1 cellular context compared by ENCODE assay signal in the genomic region with DNA sequence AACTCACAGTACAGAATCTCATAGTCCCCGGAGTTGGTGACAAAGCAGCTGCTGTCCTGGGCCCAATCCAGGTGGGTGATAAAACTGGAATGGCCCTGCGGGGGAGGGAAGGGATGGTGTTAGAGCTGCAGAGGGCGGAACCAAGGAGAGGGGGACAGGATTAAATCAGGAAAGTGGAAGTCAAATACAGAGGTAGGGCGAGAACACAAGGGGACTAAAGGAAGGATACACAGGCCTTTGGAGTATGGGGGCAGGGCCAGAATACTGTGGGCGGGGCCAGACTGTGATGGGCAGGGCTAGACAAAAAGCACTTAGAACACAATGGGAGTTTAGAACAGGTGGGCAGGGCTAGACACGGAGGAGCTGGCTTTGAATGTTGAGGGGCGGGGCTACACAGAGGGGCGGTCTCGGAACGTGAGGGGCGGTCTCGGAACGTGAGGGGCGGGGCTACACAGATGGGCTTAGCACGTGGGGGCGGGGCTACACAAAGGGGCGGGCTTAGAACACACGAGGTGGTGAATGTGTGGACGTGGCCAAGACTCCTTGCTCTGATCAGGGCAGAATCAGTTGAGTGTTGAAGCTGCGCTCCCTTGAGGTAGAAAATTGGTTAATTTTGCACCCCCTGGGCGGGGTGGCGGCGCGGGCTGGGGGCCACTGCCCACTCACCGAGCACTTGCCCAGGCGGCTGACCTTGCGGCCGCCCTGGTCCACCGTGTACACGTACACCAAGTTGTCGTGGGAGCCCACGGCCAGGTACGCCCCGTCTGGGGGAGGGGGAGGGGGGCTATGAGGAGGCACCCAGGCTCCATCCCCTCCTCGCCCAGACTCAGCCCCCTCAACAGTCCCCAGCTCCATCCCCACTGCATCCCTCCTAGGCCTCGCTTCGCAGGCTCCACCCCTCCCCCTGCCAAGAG.
TF ChIP-seq lines count a peak whose summit lies in the region.

No MANE protein-coding gene starts in this region.

TF ChIP-seq in K562, 482 proteins besides CTCF, POLR2A, EP300 and RAD21 (continued from another document and continues in another):
- TF ChIP-seq, protein P1, sequence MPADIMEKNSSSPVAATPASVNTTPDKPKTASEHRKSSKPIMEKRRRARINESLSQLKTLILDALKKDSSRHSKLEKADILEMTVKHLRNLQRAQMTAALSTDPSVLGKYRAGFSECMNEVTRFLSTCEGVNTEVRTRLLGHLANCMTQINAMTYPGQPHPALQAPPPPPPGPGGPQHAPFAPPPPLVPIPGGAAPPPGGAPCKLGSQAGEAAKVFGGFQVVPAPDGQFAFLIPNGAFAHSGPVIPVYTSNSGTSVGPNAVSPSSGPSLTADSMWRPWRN (IDR thresholded peaks at IDR 0.05; ENCODE audit: low read depth) = no peak
- TF ChIP-seq SP1 (CRISPR knock-in tag; IDR thresholded peaks at IDR 0.05) = peak; percentile 86; the same call in 1 of the 2 replicates
- peak; percentile 84 for TF ChIP-seq MAX (CRISPR knock-in tag; IDR thresholded peaks at IDR 0.05)
- TF ChIP-seq, protein P2, sequence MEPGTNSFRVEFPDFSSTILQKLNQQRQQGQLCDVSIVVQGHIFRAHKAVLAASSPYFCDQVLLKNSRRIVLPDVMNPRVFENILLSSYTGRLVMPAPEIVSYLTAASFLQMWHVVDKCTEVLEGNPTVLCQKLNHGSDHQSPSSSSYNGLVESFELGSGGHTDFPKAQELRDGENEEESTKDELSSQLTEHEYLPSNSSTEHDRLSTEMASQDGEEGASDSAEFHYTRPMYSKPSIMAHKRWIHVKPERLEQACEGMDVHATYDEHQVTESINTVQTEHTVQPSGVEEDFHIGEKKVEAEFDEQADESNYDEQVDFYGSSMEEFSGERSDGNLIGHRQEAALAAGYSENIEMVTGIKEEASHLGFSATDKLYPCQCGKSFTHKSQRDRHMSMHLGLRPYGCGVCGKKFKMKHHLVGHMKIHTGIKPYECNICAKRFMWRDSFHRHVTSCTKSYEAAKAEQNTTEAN (CRISPR knock-in tag; IDR thresholded peaks at IDR 0.05) = no peak
- TF ChIP-seq CXXC5 (CRISPR knock-in tag; IDR thresholded peaks at IDR 0.05) = peak; percentile 34
- TF ChIP-seq ARNT (IDR thresholded peaks at IDR 0.05) = 0 out of 4 replicates have a peak, but pooled peaks of 1 of the 2 experiments have one; percentile 19
- no peak for TF ChIP-seq ZBTB1 (CRISPR knock-in tag; IDR thresholded peaks at IDR 0.05; ENCODE audit: borderline replicate concordance, low read depth)
- TF ChIP-seq, protein P3, sequence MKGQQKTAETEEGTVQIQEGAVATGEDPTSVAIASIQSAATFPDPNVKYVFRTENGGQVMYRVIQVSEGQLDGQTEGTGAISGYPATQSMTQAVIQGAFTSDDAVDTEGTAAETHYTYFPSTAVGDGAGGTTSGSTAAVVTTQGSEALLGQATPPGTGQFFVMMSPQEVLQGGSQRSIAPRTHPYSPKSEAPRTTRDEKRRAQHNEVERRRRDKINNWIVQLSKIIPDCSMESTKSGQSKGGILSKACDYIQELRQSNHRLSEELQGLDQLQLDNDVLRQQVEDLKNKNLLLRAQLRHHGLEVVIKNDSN (CRISPR knock-in tag; IDR thresholded peaks at IDR 0.05) = peak; percentile 77
- TF ChIP-seq, protein P4, sequence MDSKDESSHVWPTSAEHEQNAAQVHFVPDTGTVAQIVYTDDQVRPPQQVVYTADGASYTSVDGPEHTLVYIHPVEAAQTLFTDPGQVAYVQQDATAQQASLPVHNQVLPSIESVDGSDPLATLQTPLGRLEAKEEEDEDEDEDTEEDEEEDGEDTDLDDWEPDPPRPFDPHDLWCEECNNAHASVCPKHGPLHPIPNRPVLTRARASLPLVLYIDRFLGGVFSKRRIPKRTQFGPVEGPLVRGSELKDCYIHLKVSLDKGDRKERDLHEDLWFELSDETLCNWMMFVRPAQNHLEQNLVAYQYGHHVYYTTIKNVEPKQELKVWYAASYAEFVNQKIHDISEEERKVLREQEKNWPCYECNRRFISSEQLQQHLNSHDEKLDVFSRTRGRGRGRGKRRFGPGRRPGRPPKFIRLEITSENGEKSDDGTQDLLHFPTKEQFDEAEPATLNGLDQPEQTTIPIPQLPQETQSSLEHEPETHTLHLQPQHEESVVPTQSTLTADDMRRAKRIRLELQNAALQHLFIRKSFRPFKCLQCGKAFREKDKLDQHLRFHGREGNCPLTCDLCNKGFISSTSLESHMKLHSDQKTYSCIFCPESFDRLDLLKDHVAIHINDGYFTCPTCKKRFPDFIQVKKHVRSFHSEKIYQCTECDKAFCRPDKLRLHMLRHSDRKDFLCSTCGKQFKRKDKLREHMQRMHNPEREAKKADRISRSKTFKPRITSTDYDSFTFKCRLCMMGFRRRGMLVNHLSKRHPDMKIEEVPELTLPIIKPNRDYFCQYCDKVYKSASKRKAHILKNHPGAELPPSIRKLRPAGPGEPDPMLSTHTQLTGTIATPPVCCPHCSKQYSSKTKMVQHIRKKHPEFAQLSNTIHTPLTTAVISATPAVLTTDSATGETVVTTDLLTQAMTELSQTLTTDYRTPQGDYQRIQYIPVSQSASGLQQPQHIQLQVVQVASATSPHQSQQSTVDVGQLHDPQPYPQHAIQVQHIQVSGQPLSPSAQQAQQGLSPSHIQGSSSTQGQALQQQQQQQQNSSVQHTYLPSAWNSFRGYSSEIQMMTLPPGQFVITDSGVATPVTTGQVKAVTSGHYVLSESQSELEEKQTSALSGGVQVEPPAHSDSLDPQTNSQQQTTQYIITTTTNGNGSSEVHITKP (IDR thresholded peaks at IDR 0.05; ENCODE audit: partially characterized antibody) = peak; percentile 87
- TF ChIP-seq POLR2AphosphoS2 (IDR thresholded peaks at IDR 0.05; ENCODE audit: low read length) = peak; percentile 41; the same call in 1 of the 2 replicates
- TF ChIP-seq, protein P5, sequence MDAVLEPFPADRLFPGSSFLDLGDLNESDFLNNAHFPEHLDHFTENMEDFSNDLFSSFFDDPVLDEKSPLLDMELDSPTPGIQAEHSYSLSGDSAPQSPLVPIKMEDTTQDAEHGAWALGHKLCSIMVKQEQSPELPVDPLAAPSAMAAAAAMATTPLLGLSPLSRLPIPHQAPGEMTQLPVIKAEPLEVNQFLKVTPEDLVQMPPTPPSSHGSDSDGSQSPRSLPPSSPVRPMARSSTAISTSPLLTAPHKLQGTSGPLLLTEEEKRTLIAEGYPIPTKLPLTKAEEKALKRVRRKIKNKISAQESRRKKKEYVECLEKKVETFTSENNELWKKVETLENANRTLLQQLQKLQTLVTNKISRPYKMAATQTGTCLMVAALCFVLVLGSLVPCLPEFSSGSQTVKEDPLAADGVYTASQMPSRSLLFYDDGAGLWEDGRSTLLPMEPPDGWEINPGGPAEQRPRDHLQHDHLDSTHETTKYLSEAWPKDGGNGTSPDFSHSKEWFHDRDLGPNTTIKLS (IDR thresholded peaks at IDR 0.05; ENCODE audit: borderline replicate concordance, low read depth) = peak; percentile 93
- TF ChIP-seq PTBP1 (IDR thresholded peaks at IDR 0.05; ENCODE audit: low read depth, low read length) = no peak
- no peak for TF ChIP-seq NCOA6 (IDR thresholded peaks at IDR 0.05)
- no peak for TF ChIP-seq ZBTB2 (IDR thresholded peaks at IDR 0.05)
- TF ChIP-seq BRD4 (IDR thresholded peaks at IDR 0.05) = peak; percentile 37; the same call in 1 of the 2 replicates
- no peak for TF ChIP-seq TAF9B (IDR thresholded peaks at IDR 0.05; ENCODE audit: partially characterized antibody)
- no peak for TF ChIP-seq ESRRA (IDR thresholded peaks at IDR 0.05; ENCODE audit: borderline replicate concordance, low read depth)
- no peak for TF ChIP-seq ZNF121 (CRISPR knock-in tag; conservative IDR thresholded peaks at IDR 0.05)
- TF ChIP-seq CREB1 (IDR thresholded peaks at IDR 0.05) = no peak
- TF ChIP-seq CREB1 (CRISPR knock-in tag; IDR thresholded peaks at IDR 0.05) = peak; percentile 57; the same call in 1 of the 2 replicates
- no peak for TF ChIP-seq PML (IDR thresholded peaks at IDR 0.05; ENCODE audit: low read length)
- peak; percentile 88 for TF ChIP-seq SOX6 (IDR thresholded peaks at IDR 0.05)
- TF ChIP-seq, protein P6, sequence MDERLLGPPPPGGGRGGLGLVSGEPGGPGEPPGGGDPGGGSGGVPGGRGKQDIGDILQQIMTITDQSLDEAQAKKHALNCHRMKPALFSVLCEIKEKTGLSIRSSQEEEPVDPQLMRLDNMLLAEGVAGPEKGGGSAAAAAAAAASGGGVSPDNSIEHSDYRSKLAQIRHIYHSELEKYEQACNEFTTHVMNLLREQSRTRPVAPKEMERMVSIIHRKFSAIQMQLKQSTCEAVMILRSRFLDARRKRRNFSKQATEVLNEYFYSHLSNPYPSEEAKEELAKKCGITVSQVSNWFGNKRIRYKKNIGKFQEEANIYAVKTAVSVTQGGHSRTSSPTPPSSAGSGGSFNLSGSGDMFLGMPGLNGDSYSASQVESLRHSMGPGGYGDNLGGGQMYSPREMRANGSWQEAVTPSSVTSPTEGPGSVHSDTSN (CRISPR knock-in tag; IDR thresholded peaks at IDR 0.05; ENCODE audit: low read depth) = no peak
- TF ChIP-seq, protein P6 (tag; conservative IDR thresholded peaks at IDR 0.05; ENCODE audit: low read depth) = peak; percentile 66; the same call in 1 of the 2 replicates
- TF ChIP-seq HNRNPUL1 (IDR thresholded peaks at IDR 0.05; ENCODE audit: low read length) = no peak
- no peak for TF ChIP-seq BACH1 (tag; IDR thresholded peaks at IDR 0.05)
- no peak for TF ChIP-seq TRIM28 (IDR thresholded peaks at IDR 0.05)
- TF ChIP-seq MTF1 (CRISPR knock-in tag; IDR thresholded peaks at IDR 0.05; ENCODE audit: borderline replicate concordance) = no peak
- TF ChIP-seq ZBTB9 (CRISPR knock-in tag; IDR thresholded peaks at IDR 0.05) = 0 out of 2 replicates have a peak, but pooled peaks have one; percentile 16
- TF ChIP-seq ZNF696 (CRISPR knock-in tag; conservative IDR thresholded peaks at IDR 0.05) = no peak
- TF ChIP-seq RBBP5 (IDR thresholded peaks at IDR 0.05; ENCODE audit: borderline replicate concordance, insufficient read depth, low read length, poor library complexity, severe bottlenecking) = peak; percentile 20
- no peak for TF ChIP-seq POU5F1 (IDR thresholded peaks at IDR 0.05; ENCODE audit: borderline replicate concordance, low read depth, low read length, partially characterized antibody)
- no peak for TF ChIP-seq ZZZ3 (IDR thresholded peaks at IDR 0.05)
- TF ChIP-seq NFIC (IDR thresholded peaks at IDR 0.05) = peak; percentile 35; the same call in 1 of the 2 replicates
- no peak for TF ChIP-seq THAP12 (CRISPR knock-in tag; IDR thresholded peaks at IDR 0.05)
- peak; percentile 99 for TF ChIP-seq BHLHE40 (IDR thresholded peaks at IDR 0.05; ENCODE audit: low read length)
- peak; percentile 63; the same call in 1 of the 2 replicates for TF ChIP-seq PHF8 (IDR thresholded peaks at IDR 0.05; ENCODE audit: borderline replicate concordance, low read length)
- TF ChIP-seq ELK1 (CRISPR knock-in tag; IDR thresholded peaks at IDR 0.05) = no peak
- TF ChIP-seq EP400 (IDR thresholded peaks at IDR 0.05) = peak; percentile 85
